ENCODE assay signal across 1 cellular context in the genomic region with DNA sequence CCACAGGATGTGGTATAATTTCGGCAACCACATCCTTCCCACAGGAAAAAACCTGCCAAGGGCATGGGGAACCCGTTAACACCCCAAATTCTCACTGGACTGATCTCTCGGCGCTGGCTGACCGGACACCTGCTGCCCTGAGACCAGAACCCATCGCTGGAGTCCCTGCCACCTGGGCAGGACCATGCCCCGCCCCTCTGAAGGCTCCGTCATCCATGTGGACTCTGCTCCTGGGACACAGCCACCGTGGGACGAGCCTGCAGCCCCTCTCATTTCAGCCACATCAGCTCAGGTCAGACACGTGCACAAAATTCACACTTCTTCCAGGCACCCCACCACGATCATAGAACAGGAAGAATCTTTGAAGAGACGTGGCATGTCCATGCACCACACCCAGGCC.
TF ChIP-seq lines count a peak whose summit lies in the region.

No MANE protein-coding gene starts in this region.

TF ChIP-seq in GM12878, 131 proteins besides CTCF, POLR2A, EP300 and RAD21:
- TF ChIP-seq, protein P1, sequence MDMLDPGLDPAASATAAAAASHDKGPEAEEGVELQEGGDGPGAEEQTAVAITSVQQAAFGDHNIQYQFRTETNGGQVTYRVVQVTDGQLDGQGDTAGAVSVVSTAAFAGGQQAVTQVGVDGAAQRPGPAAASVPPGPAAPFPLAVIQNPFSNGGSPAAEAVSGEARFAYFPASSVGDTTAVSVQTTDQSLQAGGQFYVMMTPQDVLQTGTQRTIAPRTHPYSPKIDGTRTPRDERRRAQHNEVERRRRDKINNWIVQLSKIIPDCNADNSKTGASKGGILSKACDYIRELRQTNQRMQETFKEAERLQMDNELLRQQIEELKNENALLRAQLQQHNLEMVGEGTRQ (IDR thresholded peaks at IDR 0.05; ENCODE audit: borderline replicate concordance, low read depth, low read length), result no peak
- TF ChIP-seq, protein P2, sequence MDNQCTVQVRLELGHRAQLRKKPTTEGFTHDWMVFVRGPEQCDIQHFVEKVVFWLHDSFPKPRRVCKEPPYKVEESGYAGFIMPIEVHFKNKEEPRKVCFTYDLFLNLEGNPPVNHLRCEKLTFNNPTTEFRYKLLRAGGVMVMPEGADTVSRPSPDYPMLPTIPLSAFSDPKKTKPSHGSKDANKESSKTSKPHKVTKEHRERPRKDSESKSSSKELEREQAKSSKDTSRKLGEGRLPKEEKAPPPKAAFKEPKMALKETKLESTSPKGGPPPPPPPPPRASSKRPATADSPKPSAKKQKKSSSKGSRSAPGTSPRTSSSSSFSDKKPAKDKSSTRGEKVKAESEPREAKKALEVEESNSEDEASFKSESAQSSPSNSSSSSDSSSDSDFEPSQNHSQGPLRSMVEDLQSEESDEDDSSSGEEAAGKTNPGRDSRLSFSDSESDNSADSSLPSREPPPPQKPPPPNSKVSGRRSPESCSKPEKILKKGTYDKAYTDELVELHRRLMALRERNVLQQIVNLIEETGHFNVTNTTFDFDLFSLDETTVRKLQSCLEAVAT (IDR thresholded peaks at IDR 0.05), result no peak
- peak; percentile 30; the same call in 1 of the 2 replicates for TF ChIP-seq RUNX3 (IDR thresholded peaks at IDR 0.05; ENCODE audit: low read length)
- TF ChIP-seq GATAD2B (conservative IDR thresholded peaks at IDR 0.05; ENCODE audit: low read depth), result no peak
- TF ChIP-seq CHD1 (IDR thresholded peaks at IDR 0.05; ENCODE audit: low read depth, low read length), result no peak
TF ChIP-seq in GM12878: peak in this region for 1.
